Comparison of ENCODE assay signal across 34 cellular contexts in the genomic region with DNA sequence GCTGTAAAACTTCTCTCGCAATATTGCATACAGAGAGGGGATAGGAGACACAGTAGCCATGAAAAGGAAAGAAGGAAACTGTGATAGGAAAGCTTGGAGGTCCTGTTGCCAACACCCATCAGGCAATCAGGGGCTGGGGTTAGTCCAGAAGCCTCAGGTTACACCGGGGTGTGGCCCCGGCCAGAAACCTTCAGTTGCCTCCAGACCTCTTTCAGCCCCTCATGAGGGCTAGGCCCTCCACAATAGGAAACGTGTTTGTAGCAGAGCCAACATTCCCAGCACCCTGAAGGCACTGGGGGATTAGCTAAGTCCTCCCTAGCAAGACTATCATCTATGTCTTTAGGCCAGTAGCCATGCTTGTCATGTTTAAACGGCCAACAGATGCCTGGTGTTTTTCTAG.
"Had no signal": no experiment of that assay in that cellular context is flagged by ENCODE, and none has a peak within 500 bp of the region (broad histone marks: within the 10 kb centered on the region; RNA-seq: fewer than 3 reads in every experiment).

No MANE protein-coding gene starts in this region.

- H3K27me3 ChIP-seq: esophagus muscularis mucosa, neutrophil, ovary, right lobe of liver, upper lobe of right lung had no signal

- FAIRE-seq: frontal cortex, islet of Langerhans, small intestine had no signal

- ATAC-seq: activated T-helper 17 cell treated with anti-CD3 and anti-CD28 coated beads, Interleukin-2, amount 50 U/mL, for 72 hours; right lobe of liver; stimulated activated memory B cell treated with anti-CD40 and anti-IgM and Interleukin-4, amounts not matched to agents 10 μg/mL and 1 μg/mL and 100 μg/mL, for 72 hours; stimulated activated naive CD8-positive, alpha-beta T cell treated with anti-CD3 and anti-CD28 coated beads, Interleukin-15, amount 100 ng/mL, for 72 hours; upper lobe of right lung had no signal

- H3K4me3 ChIP-seq: esophagus muscularis mucosa, left ventricle myocardium inferior, lung, ovary, right lobe of liver, upper lobe of right lung had no signal

- H3K27ac ChIP-seq: esophagus muscularis mucosa, left ventricle myocardium inferior, neutrophil, ovary, right lobe of liver, upper lobe of right lung, WERI-Rb-1 had no signal

- H3K9me3 Mint-ChIP-seq: activated CD4-positive, alpha-beta T cell treated with anti-CD3 and anti-CD28 coated beads, Interleukin-2, amount 10 ng/mL, durations not matched to agents 7 days and 5 days; nephron; stimulated activated memory B cell treated with anti-CD40 and anti-IgM and Interleukin-4, amounts not matched to agents 10 μg/mL and 1 μg/mL and 100 μg/mL, for 72 hours had no signal

- H3K4me1 ChIP-seq: esophagus muscularis mucosa, left ventricle myocardium inferior, right lobe of liver, upper lobe of right lung had no signal

- H3K4me1 Mint-ChIP-seq: activated CD4-positive, alpha-beta memory T cell treated with anti-CD3 and anti-CD28 coated beads, Interleukin-2, amount 10 ng/mL, durations not matched to agents 7 days and 5 days; activated CD4-positive, alpha-beta T cell treated with anti-CD3 and anti-CD28 coated beads, Interleukin-2, amount 10 ng/mL, durations not matched to agents 7 days and 5 days; activated T-helper 17 cell treated with anti-CD3 and anti-CD28 coated beads, Interleukin-2, amount 50 U/mL, for 72 hours; stimulated activated memory B cell treated with anti-CD40 and anti-IgM and Interleukin-4, amounts not matched to agents 10 μg/mL and 1 μg/mL and 100 μg/mL, for 72 hours; stimulated activated naive CD8-positive, alpha-beta T cell treated with anti-CD3 and anti-CD28 coated beads, Interleukin-15, amount 100 ng/mL, for 72 hours had no signal

- H3K27me3 Mint-ChIP-seq: activated CD4-positive, alpha-beta memory T cell treated with anti-CD3 and anti-CD28 coated beads, Interleukin-2, amount 10 ng/mL, durations not matched to agents 7 days and 5 days; activated CD4-positive, alpha-beta T cell treated with anti-CD3 and anti-CD28 coated beads, Interleukin-2, amount 10 ng/mL, durations not matched to agents 7 days and 5 days; activated T-cell treated with anti-CD3 and anti-CD28 coated beads, Interleukin-2, amount 50 U/mL, for 24 hours; activated T-helper 17 cell treated with anti-CD3 and anti-CD28 coated beads, Interleukin-2, amount 50 U/mL, for 72 hours; progenitor cell of endocrine pancreas; stimulated activated memory B cell treated with anti-CD40 and anti-IgM and Interleukin-4, amounts not matched to agents 10 μg/mL and 1 μg/mL and 100 μg/mL, for 72 hours; stimulated activated naive CD8-positive, alpha-beta T cell treated with anti-CD3 and anti-CD28 coated beads, Interleukin-15, amount 100 ng/mL, for 72 hours had no signal

- H3K4me3 Mint-ChIP-seq: activated CD4-positive, alpha-beta memory T cell treated with anti-CD3 and anti-CD28 coated beads, Interleukin-2, amount 10 ng/mL, durations not matched to agents 7 days and 5 days; activated CD4-positive, alpha-beta T cell treated with anti-CD3 and anti-CD28 coated beads, Interleukin-2, amount 10 ng/mL, durations not matched to agents 7 days and 5 days; activated T-cell treated with anti-CD3 and anti-CD28 coated beads, Interleukin-2, amount 50 U/mL, for 24 hours; activated T-helper 17 cell treated with anti-CD3 and anti-CD28 coated beads, Interleukin-2, amount 50 U/mL, for 72 hours; nephron; stimulated activated memory B cell treated with anti-CD40 and anti-IgM and Interleukin-4, amounts not matched to agents 10 μg/mL and 1 μg/mL and 100 μg/mL, for 72 hours; stimulated activated naive CD8-positive, alpha-beta T cell treated with anti-CD3 and anti-CD28 coated beads, Interleukin-15, amount 100 ng/mL, for 72 hours; T-helper 2 cell treated with Interferon-gamma antibody and Interleukin-4, amounts not matched to agents 5 μg/mL and 100 μg/mL, for 36 hours had no signal

- H3K36me3 Mint-ChIP-seq: stimulated activated memory B cell treated with anti-CD40 and anti-IgM and Interleukin-4, amounts not matched to agents 10 μg/mL and 1 μg/mL and 100 μg/mL, for 72 hours had no signal

- DNase-seq: activated CD4-positive, alpha-beta memory T cell treated with anti-CD3 and anti-CD28 coated beads, Interleukin-2, amount 10 ng/mL, durations not matched to agents 7 days and 5 days; activated CD4-positive, alpha-beta T cell treated with anti-CD3 and anti-CD28 coated beads, Interleukin-2, amount 10 ng/mL, durations not matched to agents 7 days and 5 days; activated CD4-positive, CD25-positive, alpha-beta regulatory T cell treated with anti-CD3 and anti-CD28 coated beads, Interleukin-2, amount 50 U/mL, for 72 hours; activated CD8-positive, alpha-beta memory T cell treated with anti-CD3 and anti-CD28 coated beads, Interleukin-2, amount 50 U/mL, for 48 hours; activated gamma-delta T cell treated with Interleukin-2 at 50 U/mL for 16 hours; activated naive CD4-positive, alpha-beta T cell treated with anti-CD3 and anti-CD28 coated beads, Interleukin-2, amount 50 U/mL, for 16 hours; activated T-cell treated with anti-CD3 and anti-CD28 coated beads, Interleukin-2, amount 50 U/mL, for 24 hours; amniotic stem cell; central memory CD4-positive, alpha-beta T cell; dermis blood vessel endothelial cell; effector CD4-positive, alpha-beta T cell; glutamatergic neuron; left ventricle myocardium inferior; ovary; right lobe of liver; small intestine; stimulated activated CD4-positive, alpha-beta T cell treated with anti-CD3 and anti-CD28 coated beads, Interleukin-1b, Interleukin-23, amount 100 ng/mL, for 48 hours; stimulated activated CD4-positive, alpha-beta T cell treated with anti-CD3 and anti-CD28 coated beads, Interleukin-4, amount 100 ng/mL, for 4 hours; stimulated activated CD8-positive, alpha-beta memory T cell treated with anti-CD3 and anti-CD28 coated beads, Interleukin-4, amount 100 ng/mL, for 48 hours; stimulated activated naive CD8-positive, alpha-beta T cell treated with anti-CD3 and anti-CD28 coated beads, Interleukin-15, amount 100 ng/mL, for 72 hours; substantia nigra; T-helper 1 cell; upper lobe of right lung; WERI-Rb-1 had no signal

- H3K9me3 ChIP-seq: esophagus muscularis mucosa, left ventricle myocardium inferior, neutrophil, ovary, right lobe of liver, upper lobe of right lung had no signal

- H3K36me3 ChIP-seq: esophagus muscularis mucosa, left ventricle myocardium inferior, neutrophil, ovary, right lobe of liver, upper lobe of right lung, WERI-Rb-1 had no signal

- H3K27ac Mint-ChIP-seq: activated CD4-positive, alpha-beta memory T cell treated with anti-CD3 and anti-CD28 coated beads, Interleukin-2, amount 10 ng/mL, durations not matched to agents 7 days and 5 days; activated CD4-positive, alpha-beta T cell treated with anti-CD3 and anti-CD28 coated beads, Interleukin-2, amount 10 ng/mL, durations not matched to agents 7 days and 5 days; activated T-cell treated with anti-CD3 and anti-CD28 coated beads, Interleukin-2, amount 50 U/mL, for 24 hours; activated T-helper 17 cell treated with anti-CD3 and anti-CD28 coated beads, Interleukin-2, amount 50 U/mL, for 72 hours; nephron; progenitor cell of endocrine pancreas; stimulated activated memory B cell treated with anti-CD40 and anti-IgM and Interleukin-4, amounts not matched to agents 10 μg/mL and 1 μg/mL and 100 μg/mL, for 72 hours; stimulated activated naive CD8-positive, alpha-beta T cell treated with anti-CD3 and anti-CD28 coated beads, Interleukin-15, amount 100 ng/mL, for 72 hours; T-helper 2 cell treated with Interferon-gamma antibody and Interleukin-4, amounts not matched to agents 5 μg/mL and 100 μg/mL, for 36 hours had no signal
